27 cellular contexts compared by ENCODE assay signal in the genomic region with DNA sequence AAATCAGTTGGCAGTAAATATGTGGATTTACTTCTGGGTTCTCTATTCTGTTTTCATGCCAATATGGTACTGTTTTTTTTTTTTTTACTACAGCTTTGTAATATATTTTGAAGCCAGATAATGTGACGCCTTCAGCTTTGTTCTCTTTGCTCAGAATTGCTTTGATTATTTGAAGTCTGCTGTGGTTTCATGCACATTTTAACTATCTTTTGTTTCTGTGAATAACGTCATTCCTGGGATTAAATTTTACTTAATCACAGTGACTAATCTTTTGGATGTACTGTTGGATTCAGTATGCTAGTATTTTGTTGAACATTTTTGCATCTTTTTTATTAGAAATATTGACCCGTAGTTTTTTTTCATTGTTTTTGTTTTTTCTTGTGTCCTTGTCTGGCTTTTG.
DNase-seq lines count a peak whose midpoint lies in the region; FAIRE-seq and TF ChIP-seq lines count a peak whose summit lies in the region.
"Had no signal": no experiment of that assay in that cellular context is flagged by ENCODE, and none has a peak within 500 bp of the region (broad histone marks: within the 10 kb centered on the region; RNA-seq: fewer than 3 reads in every experiment).

No MANE protein-coding gene starts in this region.

- peak; percentile 89 for FAIRE-seq in endometrium (lab: Jason Lieb, UNC)
- FAIRE-seq: D721Med, HTR-8/SVneo, K562, TTC549 had no signal

- TF ChIP-seq CTCF in transverse colon (IDR thresholded peaks at IDR 0.05) = no peak

- H3K9me3 ChIP-seq in transverse colon = peaks cover 10 to 16% of the 10 kb centered on the region in 2 donors
- H3K9me3 ChIP-seq: HAP-1, upper lobe of right lung had no signal

- no peak overlapping the region for H3K4me3 Mint-ChIP-seq in activated T-helper 1 cell treated with anti-CD3 and anti-CD28 coated beads, Interleukin-12 subunit alpha, Interleukin-12 subunit beta, Interleukin-2, Interleukin-4 antibody, amounts not matched to agents 30 ng/mL and 10 ng/mL and 1 ng/mL, durations not matched to agents 14 hours and 24 hours and 36 hours
- H3K4me3 Mint-ChIP-seq: activated CD4-positive, alpha-beta memory T cell treated with anti-CD3 and anti-CD28 coated beads for 36 hours; activated naive CD4-positive, alpha-beta T cell treated with anti-CD3 and anti-CD28 coated beads, Interleukin-2, amount 50 U/mL, for 24 hours; stimulated activated effector memory CD8-positive, alpha-beta T cell treated with anti-CD3 and anti-CD28 coated beads, Interleukin-12 subunit alpha, Interleukin-12 subunit beta, amount 100 ng/mL, for 72 hours had no signal

- no peak overlapping the region for H3K4me3 ChIP-seq in transverse colon
- H3K4me3 ChIP-seq: HAP-1, hepatocyte, K562, right lobe of liver, upper lobe of right lung had no signal

- no peak overlapping the region for H3K27ac Mint-ChIP-seq in activated T-helper 1 cell treated with anti-CD3 and anti-CD28 coated beads, Interleukin-12 subunit alpha, Interleukin-12 subunit beta, Interleukin-2, Interleukin-4 antibody, amounts not matched to agents 30 ng/mL and 10 ng/mL and 1 ng/mL, durations not matched to agents 14 hours and 24 hours and 36 hours
- H3K27ac Mint-ChIP-seq: activated CD4-positive, alpha-beta memory T cell treated with anti-CD3 and anti-CD28 coated beads for 36 hours; activated naive CD4-positive, alpha-beta T cell treated with anti-CD3 and anti-CD28 coated beads, Interleukin-2, amount 50 U/mL, for 24 hours; activated T-helper 2 cell treated with anti-CD3 and anti-CD28 coated beads, Interferon-gamma antibody, Interleukin-2, Interleukin-4, amounts not matched to agents 10 μg/mL and 5 μg/mL and 100 μg/mL, durations not matched to agents 14 hours and 24 hours and 36 hours; stimulated activated effector memory CD8-positive, alpha-beta T cell treated with anti-CD3 and anti-CD28 coated beads, Interleukin-12 subunit alpha, Interleukin-12 subunit beta, amount 100 ng/mL, for 72 hours had no signal

- DNase-seq in EH (ENCODE audit: low read depth) (peak; percentile 69), LHCN-M2 (ENCODE audit: low read depth) (peak; percentile 51), renal cortical epithelial cell (ENCODE audit: low read depth) (peak; percentile 30), erythroblast (lab: John Stamatoyannopoulos, UW) (no peak), posterior cingulate gyrus (no peak), transverse colon (no peak)
- no peak for DNase-seq in activated T-helper 1 cell treated with anti-CD3 and anti-CD28 coated beads, Interleukin-12 subunit alpha, Interleukin-12 subunit beta, Interleukin-2, Interleukin-4 antibody, amounts not matched to agents 30 ng/mL and 10 ng/mL and 1 ng/mL, durations not matched to agents 14 hours and 24 hours and 36 hours (ENCODE audit: low spot score)
- DNase-seq: activated CD4-positive, alpha-beta memory T cell treated with anti-CD3 and anti-CD28 coated beads for 36 hours; activated CD4-positive, CD25-positive, alpha-beta regulatory T cell treated with anti-CD3 and anti-CD28 coated beads, Interleukin-2, amount 50 U/mL, for 72 hours; anterior cingulate cortex; mesendoderm; NCI-H1436 treated with DMSO at 0.1 percent for 48 hours; right lobe of liver; stimulated activated CD4-positive, alpha-beta T cell treated with anti-CD3 and anti-CD28 coated beads, Interleukin-12 subunit alpha, Interleukin-12 subunit beta, amount 100 ng/mL, for 4 hours; stimulated activated CD4-positive, alpha-beta T cell treated with anti-CD3 and anti-CD28 coated beads, Interleukin-4, amount 100 ng/mL, for 24 hours; upper lobe of right lung had no signal

- in situ Hi-C loops in transverse colon (cut with MboI; ENCODE audit: low pct_ligation_motif_present in 1 of 4, low pct_unique_long_range_greater_than_20kb in 1 of 4, low sequenced_read_pairs in 3 of 4) = no loop called here

- peaks cover 2% of the 10 kb centered on the region for H3K36me3 Mint-ChIP-seq in activated T-helper 1 cell treated with anti-CD3 and anti-CD28 coated beads, Interleukin-12 subunit alpha, Interleukin-12 subunit beta, Interleukin-2, Interleukin-4 antibody, amounts not matched to agents 30 ng/mL and 10 ng/mL and 1 ng/mL, durations not matched to agents 14 hours and 24 hours and 36 hours (ENCODE audit: low read depth)
- H3K36me3 Mint-ChIP-seq: stimulated activated effector memory CD8-positive, alpha-beta T cell treated with anti-CD3 and anti-CD28 coated beads, Interleukin-12 subunit alpha, Interleukin-12 subunit beta, amount 100 ng/mL, for 72 hours had no signal

- intact Hi-C loops in activated T-helper 1 cell treated with anti-CD3 and anti-CD28 coated beads, Interleukin-12 subunit alpha, Interleukin-12 subunit beta, Interleukin-2, Interleukin-4 antibody, amounts not matched to agents 30 ng/mL and 10 ng/mL and 1 ng/mL, durations not matched to agents 14 hours and 24 hours and 36 hours (cut with micrococcal nuclease) = no loop called here
- intact Hi-C loops in posterior cingulate gyrus (cut with DNase I) = no loop called here
- intact Hi-C loops in transverse colon (cut with DNase I; ENCODE audit: low total_unique reads) = no loop called here

- no peaks in the 10 kb centered on the region for H3K36me3 ChIP-seq in transverse colon
- H3K36me3 ChIP-seq: HAP-1, right lobe of liver, upper lobe of right lung had no signal

- H3K27me3 ChIP-seq in transverse colon = no peaks in the 10 kb centered on the region
- H3K27me3 ChIP-seq: hepatocyte, right lobe of liver, upper lobe of right lung had no signal

- TF ChIP-seq POLR2A in erythroblast (IDR thresholded peaks at IDR 0.05; ENCODE audit: low read length) (no peak), transverse colon (IDR thresholded peaks at IDR 0.05) (no peak)

- H3K27me3 Mint-ChIP-seq in activated T-helper 1 cell treated with anti-CD3 and anti-CD28 coated beads, Interleukin-12 subunit alpha, Interleukin-12 subunit beta, Interleukin-2, Interleukin-4 antibody, amounts not matched to agents 30 ng/mL and 10 ng/mL and 1 ng/mL, durations not matched to agents 14 hours and 24 hours and 36 hours (ENCODE audit: insufficient read depth) = no peaks in the 10 kb centered on the region
- H3K27me3 Mint-ChIP-seq: activated CD4-positive, alpha-beta memory T cell treated with anti-CD3 and anti-CD28 coated beads for 36 hours; activated naive CD4-positive, alpha-beta T cell treated with anti-CD3 and anti-CD28 coated beads, Interleukin-2, amount 50 U/mL, for 24 hours had no signal

- peaks cover 36% of the 10 kb centered on the region for H3K9me3 Mint-ChIP-seq in activated T-helper 1 cell treated with anti-CD3 and anti-CD28 coated beads, Interleukin-12 subunit alpha, Interleukin-12 subunit beta, Interleukin-2, Interleukin-4 antibody, amounts not matched to agents 30 ng/mL and 10 ng/mL and 1 ng/mL, durations not matched to agents 14 hours and 24 hours and 36 hours

- no peak for TF ChIP-seq EP300 in transverse colon (IDR thresholded peaks at IDR 0.05; ENCODE audit: low read depth)

- no peak overlapping the region for H3K27ac ChIP-seq in transverse colon
- H3K27ac ChIP-seq: hepatocyte, right lobe of liver, RWPE1, upper lobe of right lung had no signal

- no peaks in the 10 kb centered on the region for H3K4me1 ChIP-seq in transverse colon
- H3K4me1 ChIP-seq: right lobe of liver, upper lobe of right lung had no signal

- 74 to 83% methylated on average over 3 of the region's 3 CpGs for WGBS in transverse colon (ENCODE audit: low coverage in 1 of 2), 2 donors

- H3K4me1 Mint-ChIP-seq in activated T-helper 1 cell treated with anti-CD3 and anti-CD28 coated beads, Interleukin-12 subunit alpha, Interleukin-12 subunit beta, Interleukin-2, Interleukin-4 antibody, amounts not matched to agents 30 ng/mL and 10 ng/mL and 1 ng/mL, durations not matched to agents 14 hours and 24 hours and 36 hours (ENCODE audit: low read depth) = no peaks in the 10 kb centered on the region
- H3K4me1 Mint-ChIP-seq: activated naive CD4-positive, alpha-beta T cell treated with anti-CD3 and anti-CD28 coated beads, Interleukin-2, amount 50 U/mL, for 24 hours; stimulated activated effector memory CD8-positive, alpha-beta T cell treated with anti-CD3 and anti-CD28 coated beads, Interleukin-12 subunit alpha, Interleukin-12 subunit beta, amount 100 ng/mL, for 72 hours had no signal

Comparison
In these comparisons a context has a peak if more than half of its experiments do, and no peak if none do; other contexts are left out.
1. DNase-seq: peak in EH (single experiment), LHCN-M2 (single experiment) and renal cortical epithelial cell (single experiment); none in erythroblast (0 of 2), activated T-helper 1 cell treated with anti-CD3 and anti-CD28 coated beads, Interleukin-12 subunit alpha, Interleukin-12 subunit beta, Interleukin-2, Interleukin-4 antibody, amounts not matched to agents 30 ng/mL and 10 ng/mL and 1 ng/mL, durations not matched to agents 14 hours and 24 hours and 36 hours (single experiment), posterior cingulate gyrus (0 of 10) and transverse colon (single experiment).